In the genomic region with DNA sequence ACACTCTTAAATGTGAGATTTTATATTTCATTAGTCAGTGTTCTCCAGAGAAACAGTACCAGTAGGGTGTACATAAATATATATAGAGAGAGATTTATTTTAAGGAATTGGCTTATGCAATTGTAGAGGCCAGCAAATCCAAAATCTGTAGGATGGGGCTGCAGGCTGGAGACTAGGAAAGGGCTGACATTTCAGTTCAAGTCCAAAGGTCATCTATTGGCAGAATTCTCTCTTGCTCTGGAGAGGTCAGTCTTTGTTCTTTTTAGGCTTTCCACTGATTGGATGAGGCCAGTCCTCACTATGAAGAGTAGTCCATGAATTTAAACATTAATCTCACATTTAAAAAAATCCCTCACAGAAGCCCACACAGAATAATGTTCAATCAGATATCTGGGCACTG, we compare ENCODE assay signal across 32 cellular contexts.
"Had no signal": no experiment of that assay in that cellular context is flagged by ENCODE, and none has a peak within 500 bp of the region (broad histone marks: within the 10 kb centered on the region; RNA-seq: fewer than 3 reads in every experiment).

No MANE protein-coding gene starts in this region.

- FAIRE-seq: astrocyte, bronchial epithelial cell had no signal

- H3K9me3 ChIP-seq: adrenal gland, ascending aorta, breast epithelium had no signal

- H3K27me3 ChIP-seq: adrenal gland, ascending aorta, body of pancreas, brain microvascular endothelial cell, breast epithelium, cardiac muscle cell had no signal

- H3K4me1 ChIP-seq: adrenal gland, ascending aorta, body of pancreas, breast epithelium had no signal

- H3K27ac ChIP-seq: adrenal gland, ascending aorta, body of pancreas, brain microvascular endothelial cell, breast epithelium, cardiac muscle cell had no signal

- ATAC-seq: activated naive CD4-positive, alpha-beta T cell treated with anti-CD3 and anti-CD28 coated beads, Interleukin-2, amount 50 U/mL, for 72 hours; activated naive CD8-positive, alpha-beta T cell treated with anti-CD3 and anti-CD28 coated beads, Interleukin-2, amount 50 U/mL, for 24 hours; activated T-cell treated with anti-CD3 and anti-CD28 coated beads, Interleukin-2, amount 50 U/mL, for 4 hours; activated T-cell treated with anti-CD3 and anti-CD28 coated beads, Interleukin-2, amount 50 U/mL, for 72 hours; activated T-helper 17 cell treated with anti-CD3 and anti-CD28 coated beads, Interleukin-2, amount 50 U/mL, for 72 hours; body of pancreas had no signal

- H3K36me3 ChIP-seq: adrenal gland, ascending aorta, brain microvascular endothelial cell, breast epithelium, cardiac muscle cell had no signal

- H3K4me3 ChIP-seq: adrenal gland, ascending aorta, body of pancreas, breast epithelium, cardiac muscle cell had no signal

- DNase-seq: activated effector memory CD4-positive, alpha-beta T cell treated with anti-CD3 and anti-CD28 coated beads, Interleukin-2, amount 50 U/mL, for 16 hours; activated effector memory CD4-positive, alpha-beta T cell treated with Interleukin-2 at 50 U/mL for 16 hours; activated gamma-delta T cell; activated gamma-delta T cell treated with Interleukin-2 at 50 U/mL for 16 hours; activated naive CD4-positive, alpha-beta T cell; activated naive CD4-positive, alpha-beta T cell treated with anti-CD3 and anti-CD28 coated beads for 36 hours; activated naive CD4-positive, alpha-beta T cell treated with anti-CD3 and anti-CD28 coated beads, Interleukin-2, amount 10 ng/mL, durations not matched to agents 7 days and 5 days; activated naive CD4-positive, alpha-beta T cell treated with anti-CD3 and anti-CD28 coated beads, Interleukin-2, amount 50 U/mL, for 16 hours; activated naive CD4-positive, alpha-beta T cell treated with Interleukin-2 at 50 U/mL for 16 hours; activated naive CD8-positive, alpha-beta T cell treated with anti-CD3 and anti-CD28 coated beads for 36 hours; activated naive CD8-positive, alpha-beta T cell treated with anti-CD3 and anti-CD28 coated beads, Interleukin-2, amount 10 ng/mL, durations not matched to agents 7 days and 5 days; activated naive CD8-positive, alpha-beta T cell treated with anti-CD3 and anti-CD28 coated beads, Interleukin-2, amount 50 U/mL, for 24 hours; activated T-cell treated with anti-CD3 and anti-CD28 coated beads, Interleukin-2, amount 50 U/mL, for 24 hours; activated T-cell treated with anti-CD3 and anti-CD28 coated beads, Interleukin-2, amount 50 U/mL, for 4 hours; activated T-cell treated with anti-CD3 and anti-CD28 coated beads, Interleukin-2, amount 50 U/mL, for 48 hours; activated T-cell treated with anti-CD3 and anti-CD28 coated beads, Interleukin-2, amount 50 U/mL, for 72 hours; adrenal gland; amniotic stem cell; amygdala; anterior cingulate cortex; aorta; body of pancreas; brain microvascular endothelial cell; central memory CD4-positive, alpha-beta T cell; cerebellar nuclear complex had no signal
